8 cellular contexts compared by ENCODE assay signal in genomic region chr22:23984430-23984829, GRCh38. TPM values are rescaled to one million over a fixed set of nuclear protein-coding genes. Genes with fewer than 3 reads are reported as not detected.
DNase-seq lines count a peak whose midpoint lies in the region; ATAC-seq, FAIRE-seq and TF ChIP-seq lines count a peak whose summit lies in the region.

No MANE protein-coding gene starts in this region.

- no peak overlapping the region for H4K5ac ChIP-seq in IMR-90 (ENCODE audit: low read depth, low read length)

- H3K4me3 Mint-ChIP-seq in activated CD4-positive, alpha-beta T cell treated with anti-CD3 and anti-CD28 coated beads, Interleukin-2, amount 10 ng/mL, durations not matched to agents 24 days and 14 days = no peak overlapping the region

- H3K14ac ChIP-seq in IMR-90 (replicated peaks; ENCODE audit: low read depth, low read length) = no peak overlapping the region

- no peak overlapping the region for H3K27ac ChIP-seq in IMR-90 (ENCODE audit: insufficient read depth, low read length)
- no peak overlapping the region for H3K27ac ChIP-seq in sigmoid colon

- H4K20me1 ChIP-seq in IMR-90 (ENCODE audit: insufficient read depth, low read length) = no peaks in the 10 kb centered on the region

- no peaks in the 10 kb centered on the region for H3K9me1 ChIP-seq in IMR-90 (ENCODE audit: insufficient read depth, low read length)

- peak; percentile 86 for TF ChIP-seq RAD21 in IMR-90 (IDR thresholded peaks at IDR 0.05; ENCODE audit: low read length)

- H3K27me3 ChIP-seq in IMR-90 (ENCODE audit: control insufficient read depth, insufficient read depth, low read length) (no peaks in the 10 kb centered on the region), sigmoid colon (no peaks in the 10 kb centered on the region)

- H2BK120ac ChIP-seq in IMR-90 (ENCODE audit: low read depth, low read length) = no peak overlapping the region

- H3K56ac ChIP-seq in IMR-90 (ENCODE audit: extremely low read depth, insufficient read depth, low read length) = no peak overlapping the region

- H2BK20ac ChIP-seq in IMR-90 (ENCODE audit: low read depth, low read length) = no peak overlapping the region

- DNase-seq in CMK (ENCODE audit: low read depth) (peak; percentile 32), IMR-90 (peak; percentile 38), hepatic stellate cell (ENCODE audit: low spot score) (peak; percentile 41), H54 (ENCODE audit: insufficient read length, low spot score) (no peak), sigmoid colon (no peak)
- DNase-seq in activated CD4-positive, alpha-beta T cell treated with anti-CD3 and anti-CD28 coated beads, Interleukin-2, amount 10 ng/mL, durations not matched to agents 24 days and 14 days = peak; percentile 90

- no peak overlapping the region for H2AK9ac ChIP-seq in IMR-90 (replicated peaks; ENCODE audit: low read depth, low read length, poor library complexity)

- no peak overlapping the region for H3K4me3 ChIP-seq in IMR-90 (ENCODE audit: insufficient read depth, low read depth, low read length)
- no peak overlapping the region for H3K4me3 ChIP-seq in sigmoid colon

- H3K9ac ChIP-seq in IMR-90 (ENCODE audit: low read depth, low read length) = no peak overlapping the region

- H2BK15ac ChIP-seq in IMR-90 (ENCODE audit: low read depth, low read length) = no peak overlapping the region

- H4K8ac ChIP-seq in IMR-90 (ENCODE audit: low read depth in 2 of 2, low read length in 2 of 2) = no peak overlapping the region

- no peak for TF ChIP-seq EP300 in sigmoid colon (IDR thresholded peaks at IDR 0.05)

- peaks cover 9% of the 10 kb centered on the region for H3K4me1 Mint-ChIP-seq in activated CD4-positive, alpha-beta T cell treated with anti-CD3 and anti-CD28 coated beads, Interleukin-2, amount 10 ng/mL, durations not matched to agents 24 days and 14 days

- H4K91ac ChIP-seq in IMR-90 (ENCODE audit: insufficient read depth, low read depth, low read length) = no peak overlapping the region

- FAIRE-seq in H54 (lab: Jason Lieb, UNC) = no peak

- H3K4me1 ChIP-seq in IMR-90 (ENCODE audit: control insufficient read depth, insufficient read depth, low read length) = no peaks in the 10 kb centered on the region
- no peaks in the 10 kb centered on the region for H3K4me1 ChIP-seq in sigmoid colon

- H3K27me3 Mint-ChIP-seq in activated CD4-positive, alpha-beta T cell treated with anti-CD3 and anti-CD28 coated beads, Interleukin-2, amount 10 ng/mL, durations not matched to agents 24 days and 14 days = peaks cover 2% of the 10 kb centered on the region

- WGBS in IMR-90 (ENCODE audit: extremely low coverage in 2 of 2, insufficient read length in 1 of 2), 2 experiments = 18% methylated on average over 4 of the region's 6 CpGs; no CpG with 5 or more reads in 1 of the 2 experiments
- WGBS in sigmoid colon, 2 donors = 48 to 54% methylated on average over 6 of the region's 6 CpGs

- no peak overlapping the region for H3K4me2 ChIP-seq in IMR-90 (ENCODE audit: low read depth, low read length)

- no peak overlapping the region for H3K23ac ChIP-seq in IMR-90 (ENCODE audit: low read depth, low read length)

- H2AFZ ChIP-seq in IMR-90 (replicated peaks; ENCODE audit: low read length, poor library complexity) = no peak overlapping the region

- dilution Hi-C loops in IMR-90 (cut with HindIII; ENCODE audit: low sequenced_read_pairs, unreplicated experiment) = no loop called here

- ATAC-seq in IMR-90 (ENCODE audit: low read depth) (peak; percentile 55), HG03378 (IDR thresholded peaks at IDR 0.05; ENCODE audit: unreplicated experiment) (no peak), HG03354 (IDR thresholded peaks at IDR 0.05; ENCODE audit: poor library complexity, severe bottlenecking, unreplicated experiment) (no peak)

- BruUV-seq in IMR-90 (replicated peaks; lab: Mats Ljungman, UMichigan) = no TSS peak

- H3K79me1 ChIP-seq in IMR-90 (ENCODE audit: low read depth in 1 of 2, low read length in 2 of 2) = no peaks in the 10 kb centered on the region

- no peak overlapping the region for H3K27ac Mint-ChIP-seq in activated CD4-positive, alpha-beta T cell treated with anti-CD3 and anti-CD28 coated beads, Interleukin-2, amount 10 ng/mL, durations not matched to agents 24 days and 14 days

- intact Hi-C loops in IMR-90 (cut with micrococcal nuclease) (loop anchor here (10.0 kb wide), 2 partner anchors 190 to 260 kb away; partner anchors contain the start of gene GGT5), sigmoid colon (cut with DNase I) (no loop called here)
- intact Hi-C loops in activated CD4-positive, alpha-beta T cell treated with anti-CD3 and anti-CD28 coated beads, Interleukin-2, amount 10 ng/mL, durations not matched to agents 24 days and 14 days (cut with micrococcal nuclease) = loop anchor here (10.0 kb wide), 2 partner anchors 260 to 540 kb away; partner anchors contain the start of gene GGT5

- H3K9me3 Mint-ChIP-seq in activated CD4-positive, alpha-beta T cell treated with anti-CD3 and anti-CD28 coated beads, Interleukin-2, amount 10 ng/mL, durations not matched to agents 24 days and 14 days = no peaks in the 10 kb centered on the region

- TF ChIP-seq POLR2A in IMR-90 (IDR thresholded peaks at IDR 0.05; ENCODE audit: low read depth, low read length) (no peak), H54 (IDR thresholded peaks at IDR 0.05; ENCODE audit: low read depth, low read length) (no peak), sigmoid colon (IDR thresholded peaks at IDR 0.05) (no peak)

- no peak overlapping the region for H3K18ac ChIP-seq in IMR-90 (ENCODE audit: low read depth, low read length)

- CTCF ChIA-PET in IMR-90 (lab: Yijun Ruan, JAX) = interaction anchor here (0.7 kb wide), 1 partner anchor 123 kb away, joined by 3 read pairs; no protein-coding TSS in a partner anchor

- no peaks in the 10 kb centered on the region for H3K36me3 Mint-ChIP-seq in activated CD4-positive, alpha-beta T cell treated with anti-CD3 and anti-CD28 coated beads, Interleukin-2, amount 10 ng/mL, durations not matched to agents 24 days and 14 days (ENCODE audit: low read depth)

- H3K4ac ChIP-seq in IMR-90 (ENCODE audit: low read depth, low read length) = no peak overlapping the region

- TF ChIP-seq CTCF in IMR-90 (conservative IDR thresholded peaks at IDR 0.05; ENCODE audit: low read depth, low read length) (peak; percentile 77), sigmoid colon (IDR thresholded peaks at IDR 0.05) (peak in 1 of 4 experiments; percentile 10)

- H2AK5ac ChIP-seq in IMR-90 (ENCODE audit: low read depth, low read length) = no peak overlapping the region

- in situ Hi-C loops in IMR-90 (cut with MboI; ENCODE audit: low sequenced_read_pairs) = no loop called here

- no peaks in the 10 kb centered on the region for H3K36me3 ChIP-seq in IMR-90 (ENCODE audit: control insufficient read depth, insufficient read depth, low read length)
- H3K36me3 ChIP-seq in sigmoid colon = no peaks in the 10 kb centered on the region

- POLR2A ChIA-PET in IMR-90 (lab: Charles Lee; ENCODE audit: unreplicated experiment) = interaction anchor here (0.6 kb wide), 1 partner anchor 1053 kb away, joined by 6 read pairs; no protein-coding TSS in a partner anchor

- H2BK5ac ChIP-seq in IMR-90 (ENCODE audit: low read depth, low read length, poor library complexity, severe bottlenecking) = no peak overlapping the region

- H3K9me3 ChIP-seq in IMR-90 (ENCODE audit: control insufficient read depth, insufficient read depth, low read length) (no peaks in the 10 kb centered on the region), sigmoid colon (no peaks in the 10 kb centered on the region)

RNA-seq across cellular contexts. Expression of gene GSTT2, which starts 4.5 kb away (rescaled TPM):
- total RNA-seq in IMR-90 (2012; rRNA removed) = 1.1 and 1.4 TPM in 2 replicates
- polyA plus RNA-seq in IMR-90 (2012; rRNA removed) = 4.6 and 6.9 TPM in 2 replicates
- polyA plus RNA-seq in IMR-90 (2012; cell fraction: cytosol; rRNA removed) = 3.3 and 6.2 TPM in 2 replicates
- polyA plus RNA-seq in IMR-90 (2012; cell fraction: nucleus; rRNA removed; ENCODE audit: low replicate concordance) = 22.6 and 30.9 TPM in 2 replicates
- total RNA-seq in activated CD4-positive, alpha-beta T cell treated with anti-CD3 and anti-CD28 coated beads, Interleukin-2, amount 10 ng/mL, durations not matched to agents 24 days and 14 days = 0.42 TPM in 1 of 2 replicates, not detected in the other
- total RNA-seq in sigmoid colon = not detected
- 1 to 10 TPM in 2 of 3 donors, not detected in 1; 1.1 to 1.2 TPM for polyA plus RNA-seq in sigmoid colon

RNA-seq across cellular contexts. Expression of gene DDT, which starts 10.2 kb away (rescaled TPM):
- total RNA-seq in IMR-90 (2012; rRNA removed) (54.8 and 58.9 TPM in 2 replicates), sigmoid colon (100 to 1,000 TPM in 2 of 4 donors, 10 to 100 TPM in 2; 80.9 to 144 (median 111) TPM)
- polyA plus RNA-seq in IMR-90 (2012; rRNA removed) (151 and 221 TPM in 2 replicates), sigmoid colon (100 to 1,000 TPM; 261 to 640 (median 486) TPM)
- 150 and 244 TPM in 2 replicates for polyA plus RNA-seq in IMR-90 (2012; cell fraction: cytosol; rRNA removed)
- 63.2 and 108 TPM in 2 replicates for polyA plus RNA-seq in IMR-90 (2012; cell fraction: nucleus; rRNA removed; ENCODE audit: low replicate concordance)
- total RNA-seq in activated CD4-positive, alpha-beta T cell treated with anti-CD3 and anti-CD28 coated beads, Interleukin-2, amount 10 ng/mL, durations not matched to agents 24 days and 14 days = 106 and 108 TPM in 2 replicates

RNA-seq across cellular contexts. Expression of gene DDTL, which starts 17.7 kb away (rescaled TPM):
- 0.36 and 0.83 TPM in 2 replicates for total RNA-seq in IMR-90 (2012; rRNA removed)
- polyA plus RNA-seq in IMR-90 (2012; rRNA removed) = 1.5 TPM in 2 replicates
- polyA plus RNA-seq in IMR-90 (2012; cell fraction: cytosol; rRNA removed) = 0.32 and 0.93 TPM in 2 replicates
- polyA plus RNA-seq in IMR-90 (2012; cell fraction: nucleus; rRNA removed; ENCODE audit: low replicate concordance) = 2.6 and 3.0 TPM in 2 replicates
- 5.0 TPM in 2 replicates for total RNA-seq in activated CD4-positive, alpha-beta T cell treated with anti-CD3 and anti-CD28 coated beads, Interleukin-2, amount 10 ng/mL, durations not matched to agents 24 days and 14 days
- total RNA-seq in sigmoid colon = 1 to 10 TPM in 1 of 4 donors, under 1 TPM in 1, not detected in 2; 0.55 to 2.0 TPM
- polyA plus RNA-seq in sigmoid colon = 1 to 10 TPM; 1.2 to 7.3 (median 2.8) TPM

RNA-seq across cellular contexts. Expression of gene GSTT4, which starts 20.8 kb away (rescaled TPM):
- total RNA-seq in IMR-90 (2012; rRNA removed) = not detected in 2 replicates
- not detected in 2 replicates for polyA plus RNA-seq in IMR-90 (2012; rRNA removed)
- polyA plus RNA-seq in IMR-90 (2012; cell fraction: cytosol; rRNA removed) = not detected in 2 replicates
- polyA plus RNA-seq in IMR-90 (2012; cell fraction: nucleus; rRNA removed; ENCODE audit: low replicate concordance) = not detected in 2 replicates
- not detected in 2 replicates for total RNA-seq in activated CD4-positive, alpha-beta T cell treated with anti-CD3 and anti-CD28 coated beads, Interleukin-2, amount 10 ng/mL, durations not matched to agents 24 days and 14 days
- not detected for total RNA-seq in sigmoid colon
- not detected for polyA plus RNA-seq in sigmoid colon

RNA-seq across cellular contexts. Expression of gene GSTT2B, which starts 23.4 kb away (rescaled TPM):
- total RNA-seq in IMR-90 (2012; rRNA removed) (13.1 and 15.1 TPM in 2 replicates), sigmoid colon (1 to 10 TPM in 3 of 4 donors, under 1 TPM in 1; 0.71 to 9.4 (median 3.6) TPM)
- polyA plus RNA-seq in IMR-90 (2012; rRNA removed) (76.7 and 77.0 TPM in 2 replicates), sigmoid colon (1 to 10 TPM in 1 of 3 donors, not detected in 2; 6.7 TPM)
- 59.4 and 73.8 TPM in 2 replicates for polyA plus RNA-seq in IMR-90 (2012; cell fraction: cytosol; rRNA removed)
- polyA plus RNA-seq in IMR-90 (2012; cell fraction: nucleus; rRNA removed; ENCODE audit: low replicate concordance) = 73.2 and 123 TPM in 2 replicates
- total RNA-seq in activated CD4-positive, alpha-beta T cell treated with anti-CD3 and anti-CD28 coated beads, Interleukin-2, amount 10 ng/mL, durations not matched to agents 24 days and 14 days = 0.36 TPM in 1 of 2 replicates, not detected in the other

Comparison
In these comparisons a context has a peak if more than half of its experiments do, and no peak if none do; other contexts are left out.
1. DNase-seq: peak in CMK (single experiment), IMR-90 (single experiment), activated CD4-positive, alpha-beta T cell treated with anti-CD3 and anti-CD28 coated beads, Interleukin-2, amount 10 ng/mL, durations not matched to agents 24 days and 14 days (single experiment) and hepatic stellate cell (single experiment); none in H54 (single experiment) and sigmoid colon (single experiment).